Comparison of ENCODE assay signal across 15 cellular contexts in genomic region chr11:8205566-8205965, GRCh38. TPM values are rescaled to one million over a fixed set of nuclear protein-coding genes. Genes with fewer than 3 reads are reported as not detected.
A peak's percentile ranks its signal among the peaks of the same experiment; 100 is the strongest.
DNase-seq lines count a peak whose midpoint lies in the region; ATAC-seq and TF ChIP-seq lines count a peak whose summit lies in the region.
"Had no signal": no experiment of that assay in that cellular context is flagged by ENCODE, and none has a peak within 500 bp of the region (broad histone marks: within the 10 kb centered on the region; RNA-seq: fewer than 3 reads in every experiment).

No MANE protein-coding gene starts in this region.

- no peak for ATAC-seq in left cardiac atrium

- H3K9me3 Mint-ChIP-seq in nephron (no peaks in the 10 kb centered on the region), chondrocyte (ENCODE audit: low read depth) (no peaks in the 10 kb centered on the region)
- H3K9me3 Mint-ChIP-seq: IgD-negative memory B cell had no signal

- H3K4me3 ChIP-seq in left ventricle myocardium inferior, result no peak overlapping the region
- H3K4me3 ChIP-seq in dorsolateral prefrontal cortex, result peak overlapping the region in 4 of 59 donors; percentile 28 to 58 (median 42)

- H3K27me3 ChIP-seq in left ventricle myocardium inferior (ENCODE audit: low read depth) (peaks cover 36% of the 10 kb centered on the region), dorsolateral prefrontal cortex (peaks cover 0 to 12% (median 0%) of the 10 kb centered on the region in 45 donors)

- H3K4me1 ChIP-seq in left ventricle myocardium inferior, result peaks cover 19% of the 10 kb centered on the region

- intact Hi-C loops in left ventricle myocardium inferior (cut with micrococcal nuclease), result no loop called here
- intact Hi-C loops in left cardiac atrium (cut with DNase I), result no loop called here
- intact Hi-C loops in dorsolateral prefrontal cortex (cut with DNase I), result no loop called here

- H3K4me3 Mint-ChIP-seq in nephron (no peak overlapping the region), chondrocyte (ENCODE audit: unreplicated experiment) (no peak overlapping the region)

- no peak for TF ChIP-seq CTCF in left ventricle myocardium inferior (IDR thresholded peaks at IDR 0.05; ENCODE audit: borderline replicate concordance)
- TF ChIP-seq CTCF in dorsolateral prefrontal cortex (IDR thresholded peaks at IDR 0.05 in 54 of 56, conservative IDR thresholded peaks at IDR 0.05 in 2 of 56; ENCODE audit: low read depth in 1 of 56, partially characterized antibody in 56 of 56), result no peak
- no peak for TF ChIP-seq CTCF in nephron (IDR thresholded peaks at IDR 0.05; ENCODE audit: unreplicated experiment in 3 of 3)
- no peak for TF ChIP-seq CTCF in chondrocyte (IDR thresholded peaks at IDR 0.05)

- H3K4me1 Mint-ChIP-seq in nephron (peaks cover 35% of the 10 kb centered on the region), chondrocyte (ENCODE audit: low read depth) (peaks cover 3% of the 10 kb centered on the region)

- H3K36me3 Mint-ChIP-seq in nephron (ENCODE audit: low read depth) (no peaks in the 10 kb centered on the region), chondrocyte (ENCODE audit: low read depth) (no peaks in the 10 kb centered on the region)

- H3K27me3 Mint-ChIP-seq in nephron (ENCODE audit: low read depth) (peaks cover 47% of the 10 kb centered on the region), chondrocyte (ENCODE audit: low read depth) (peaks cover 24% of the 10 kb centered on the region)

- H3K36me3 ChIP-seq in left ventricle myocardium inferior, result no peaks in the 10 kb centered on the region

- DNase-seq in left ventricle myocardium inferior (no peak), left cardiac atrium (no peak), dorsolateral prefrontal cortex (no peak), MV-4-11 (lab: John Stamatoyannopoulos, UW) (no peak), NCI-H2081 treated with DMSO at 0.1 percent for 48 hours (lab: John Stamatoyannopoulos, UW) (no peak), chondrocyte (ENCODE audit: low spot score) (no peak)
- DNase-seq: 8988T, NCI-H1694 treated with DMSO at 0.1 percent for 48 hours, NCI-H226, NCI-H526 had no signal

- H3K9me3 ChIP-seq in left ventricle myocardium inferior (replicated peaks), result no peaks in the 10 kb centered on the region

- H3K27ac ChIP-seq in left ventricle myocardium inferior (replicated peaks) (peak overlapping the region; percentile 63), dorsolateral prefrontal cortex (peak overlapping the region in 49 of 59 donors; percentile 14 to 84 (median 71)), temporal lobe (ENCODE audit: low read depth, low read length) (peak overlapping the region; percentile 79)

- H3K27ac Mint-ChIP-seq in nephron (peak overlapping the region in 2 of 3 experiments; percentile 8 to 79), chondrocyte (ENCODE audit: unreplicated experiment) (no peak overlapping the region)

RNA-seq across cellular contexts. Expression of gene RIC3, which starts 36.7 kb away (rescaled TPM):
- total RNA-seq in left ventricle myocardium inferior (12.9 TPM), left cardiac atrium (10 to 100 TPM; 12.5 to 13.8 TPM), dorsolateral prefrontal cortex (10 to 100 TPM; 43.8 to 86.9 (median 62.0) TPM), temporal lobe (23.1 TPM), chondrocyte (0.12 to 0.41 TPM in 2 of 3 replicates, not detected in the other)
- total RNA-seq: HT1080, LHCN-M2 had no signal

RNA-seq across cellular contexts. Expression of gene LMO1, which starts 58.1 kb away (rescaled TPM):
- 2.3 TPM for total RNA-seq in left ventricle myocardium inferior
- under 1 TPM in 1 of 2 donors, not detected in 1; 0.18 TPM for total RNA-seq in left cardiac atrium
- total RNA-seq in dorsolateral prefrontal cortex, result 1 to 10 TPM in 117 of 120 experiments, under 1 TPM in 3; 0.53 to 6.6 (median 3.0) TPM
- total RNA-seq in temporal lobe, result 2.0 TPM
- not detected in 3 replicates for total RNA-seq in chondrocyte
- total RNA-seq: LHCN-M2 had no signal
